In the genomic region with DNA sequence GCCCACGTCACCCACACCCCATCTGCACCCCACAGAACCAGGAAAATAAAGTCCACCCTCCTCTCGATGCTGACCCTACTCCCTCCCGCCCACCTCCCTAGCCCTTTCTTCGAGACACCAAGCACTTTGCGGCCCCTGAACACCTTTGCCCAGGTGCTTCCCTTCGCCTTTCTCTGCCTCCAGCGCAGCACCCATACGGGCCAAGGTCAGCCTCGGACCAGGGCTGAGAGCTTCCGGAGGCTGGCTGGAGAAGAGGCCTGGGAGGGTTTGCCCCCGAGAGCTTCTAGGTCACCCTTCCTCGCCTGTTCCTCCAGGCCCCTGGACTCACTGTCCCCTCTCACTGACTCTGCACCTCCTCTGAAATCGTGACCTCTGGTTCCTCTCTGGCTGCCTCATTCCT, we compare ENCODE assay signal across 10 cellular contexts. TPM values are rescaled to one million over a fixed set of nuclear protein-coding genes. Genes with fewer than 3 reads are reported as not detected.
DNase-seq lines count a peak whose midpoint lies in the region; ATAC-seq and TF ChIP-seq lines count a peak whose summit lies in the region.
"Had no signal": no experiment of that assay in that cellular context is flagged by ENCODE, and none has a peak within 500 bp of the region (broad histone marks: within the 10 kb centered on the region; RNA-seq: fewer than 3 reads in every experiment).

No MANE protein-coding gene starts in this region.

- H3K9me3 Mint-ChIP-seq in GM23338 = no peaks in the 10 kb centered on the region

- H3K9me2 ChIP-seq in GM23338 (ENCODE audit: insufficient read depth) = no peaks in the 10 kb centered on the region

- peak overlapping the region; percentile 57 for H3K4me3 Mint-ChIP-seq in GM23338

- no peak overlapping the region for H3K27ac Mint-ChIP-seq in GM23338

- H3K4me1 ChIP-seq in GM23338 (ENCODE audit: insufficient read depth) = no peaks in the 10 kb centered on the region; the same call in 1 of the 2 replicates
- no peaks in the 10 kb centered on the region; the same call in 1 of the 2 replicates for H3K4me1 ChIP-seq in SJCRH30

- H3K79me2 ChIP-seq in GM23338 (replicated peaks; ENCODE audit: insufficient read depth) = no peaks in the 10 kb centered on the region

- H3F3A ChIP-seq in GM23338 (replicated peaks; ENCODE audit: low read depth) = peaks cover 5% of the 10 kb centered on the region

- DNase-seq in GM23338 (ENCODE audit: low spot score) (no peak), SJCRH30 (no peak), NCI-H1694 treated with DMSO at 0.1 percent for 48 hours (lab: John Stamatoyannopoulos, UW) (no peak), COLO829 (ENCODE audit: low spot score) (no peak), NCI-H446 treated with DMSO at 0.1 percent for 48 hours (lab: John Stamatoyannopoulos, UW) (no peak)
- DNase-seq: activated CD4-positive, alpha-beta T cell treated with anti-CD3 and anti-CD28 coated beads for 1 hour; activated naive CD4-positive, alpha-beta T cell had no signal

- H3K27me3 ChIP-seq in GM23338 (ENCODE audit: insufficient read depth) = peaks cover 68% of the 10 kb centered on the region
- H3K27me3 ChIP-seq in SJCRH30 = peaks cover 21% of the 10 kb centered on the region; the same call in 1 of the 2 replicates
- H3K27me3 ChIP-seq in layer of hippocampus (ENCODE audit: control insufficient read depth, insufficient read depth, low read length) = peaks cover 15% of the 10 kb centered on the region

- H3K4me3 ChIP-seq in GM23338 (peak overlapping the region; percentile 68; the same call in 1 of the 2 replicates), SJCRH30 (peak overlapping the region; percentile 49; the same call in 1 of the 2 replicates), skin epidermis (no peak overlapping the region)

- peaks cover 14% of the 10 kb centered on the region for H3K4me1 Mint-ChIP-seq in GM23338

- peak overlapping the region; percentile 97 for H2AFZ ChIP-seq in GM23338

- no peaks in the 10 kb centered on the region for H3K9me3 ChIP-seq in SJCRH30 (replicated peaks)

- H3K36me3 ChIP-seq in GM23338 (ENCODE audit: insufficient read depth) (no peaks in the 10 kb centered on the region), SJCRH30 (no peaks in the 10 kb centered on the region)

- H3K4me2 ChIP-seq in GM23338 = peak overlapping the region; percentile 89

- TF ChIP-seq CTCF in GM23338 (conservative IDR thresholded peaks at IDR 0.05; ENCODE audit: low read depth in 2 of 2) = no peak

- no peaks in the 10 kb centered on the region for H4K20me1 ChIP-seq in GM23338 (replicated peaks; ENCODE audit: insufficient read depth)

- no peak overlapping the region for H3K27ac ChIP-seq in GM23338 (ENCODE audit: low read depth)
- H3K27ac ChIP-seq in SJCRH30 = no peak overlapping the region
- peak overlapping the region; percentile 46 for H3K27ac ChIP-seq in layer of hippocampus (ENCODE audit: low read depth, low read length)
- H3K27ac ChIP-seq in skin epidermis = peak overlapping the region in 13 of 21 experiments; percentile 22 to 85 (median 59)

- peaks cover 43% of the 10 kb centered on the region for H3K27me3 Mint-ChIP-seq in GM23338 (ENCODE audit: insufficient read depth, low read depth, poor library complexity)

- ATAC-seq in GM23338 = no peak

- H3K36me3 Mint-ChIP-seq in GM23338 (ENCODE audit: low read depth) = peaks cover 3% of the 10 kb centered on the region; the same call in 1 of the 3 replicates

TF ChIP-seq in GM23338, 12 proteins besides CTCF, POLR2A, EP300 and RAD21 (continues in another document):
- TF ChIP-seq, protein P1, sequence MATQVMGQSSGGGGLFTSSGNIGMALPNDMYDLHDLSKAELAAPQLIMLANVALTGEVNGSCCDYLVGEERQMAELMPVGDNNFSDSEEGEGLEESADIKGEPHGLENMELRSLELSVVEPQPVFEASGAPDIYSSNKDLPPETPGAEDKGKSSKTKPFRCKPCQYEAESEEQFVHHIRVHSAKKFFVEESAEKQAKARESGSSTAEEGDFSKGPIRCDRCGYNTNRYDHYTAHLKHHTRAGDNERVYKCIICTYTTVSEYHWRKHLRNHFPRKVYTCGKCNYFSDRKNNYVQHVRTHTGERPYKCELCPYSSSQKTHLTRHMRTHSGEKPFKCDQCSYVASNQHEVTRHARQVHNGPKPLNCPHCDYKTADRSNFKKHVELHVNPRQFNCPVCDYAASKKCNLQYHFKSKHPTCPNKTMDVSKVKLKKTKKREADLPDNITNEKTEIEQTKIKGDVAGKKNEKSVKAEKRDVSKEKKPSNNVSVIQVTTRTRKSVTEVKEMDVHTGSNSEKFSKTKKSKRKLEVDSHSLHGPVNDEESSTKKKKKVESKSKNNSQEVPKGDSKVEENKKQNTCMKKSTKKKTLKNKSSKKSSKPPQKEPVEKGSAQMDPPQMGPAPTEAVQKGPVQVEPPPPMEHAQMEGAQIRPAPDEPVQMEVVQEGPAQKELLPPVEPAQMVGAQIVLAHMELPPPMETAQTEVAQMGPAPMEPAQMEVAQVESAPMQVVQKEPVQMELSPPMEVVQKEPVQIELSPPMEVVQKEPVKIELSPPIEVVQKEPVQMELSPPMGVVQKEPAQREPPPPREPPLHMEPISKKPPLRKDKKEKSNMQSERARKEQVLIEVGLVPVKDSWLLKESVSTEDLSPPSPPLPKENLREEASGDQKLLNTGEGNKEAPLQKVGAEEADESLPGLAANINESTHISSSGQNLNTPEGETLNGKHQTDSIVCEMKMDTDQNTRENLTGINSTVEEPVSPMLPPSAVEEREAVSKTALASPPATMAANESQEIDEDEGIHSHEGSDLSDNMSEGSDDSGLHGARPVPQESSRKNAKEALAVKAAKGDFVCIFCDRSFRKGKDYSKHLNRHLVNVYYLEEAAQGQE (IDR thresholded peaks at IDR 0.05; ENCODE audit: unreplicated experiment) = no peak
- no peak for TF ChIP-seq ETS1 (IDR thresholded peaks at IDR 0.05)

RNA-seq across cellular contexts. Expression of gene NHERF2, which starts 2.7 kb away (rescaled TPM):
- total RNA-seq in GM23338 (2014; rRNA removed; shearing (Covaris generic)) = 15.4 and 16.5 TPM in 2 replicates
- 12.0 and 21.0 TPM in 2 replicates for polyA plus RNA-seq in GM23338 (2016; fragmentation: Nextera tagmentation; extraction: Ambion mirVana)
- total RNA-seq in SJCRH30 (2014; rRNA removed; shearing (Covaris generic)) = 6.4 and 8.0 TPM in 2 replicates

RNA-seq across cellular contexts. Expression of gene NPW, which starts 4.4 kb away (rescaled TPM):
- total RNA-seq in GM23338 (2014; rRNA removed; shearing (Covaris generic)) = 1.9 and 4.5 TPM in 2 replicates
- polyA plus RNA-seq in GM23338 (2016; fragmentation: Nextera tagmentation; extraction: Ambion mirVana) = 37.0 and 37.6 TPM in 2 replicates
- 1.6 TPM in 2 replicates for total RNA-seq in SJCRH30 (2014; rRNA removed; shearing (Covaris generic))
- total RNA-seq: mononuclear cell had no signal

RNA-seq across cellular contexts. Expression of gene ZNF598, which starts 14.4 kb away (rescaled TPM):
- total RNA-seq in GM23338 (2014; rRNA removed; shearing (Covaris generic)) = 31.7 and 48.6 TPM in 2 replicates
- polyA plus RNA-seq in GM23338 (2016; fragmentation: Nextera tagmentation; extraction: Ambion mirVana) = 8.5 and 10.2 TPM in 2 replicates
- total RNA-seq in SJCRH30 (2014; rRNA removed; shearing (Covaris generic)) = 22.9 and 25.6 TPM in 2 replicates

RNA-seq across cellular contexts. Expression of gene NTHL1, which starts 23.6 kb away (rescaled TPM):
- 84.6 and 97.1 TPM in 2 replicates for total RNA-seq in GM23338 (2014; rRNA removed; shearing (Covaris generic))
- 87.9 and 94.9 TPM in 2 replicates for polyA plus RNA-seq in GM23338 (2016; fragmentation: Nextera tagmentation; extraction: Ambion mirVana)
- 16.6 and 17.5 TPM in 2 replicates for total RNA-seq in SJCRH30 (2014; rRNA removed; shearing (Covaris generic))

RNA-seq across cellular contexts. Expression of gene TSC2, which starts 23.8 kb away (rescaled TPM):
- 81.4 and 93.0 TPM in 2 replicates for total RNA-seq in GM23338 (2014; rRNA removed; shearing (Covaris generic))
- polyA plus RNA-seq in GM23338 (2016; fragmentation: Nextera tagmentation; extraction: Ambion mirVana) = 36.3 and 40.5 TPM in 2 replicates
- total RNA-seq in SJCRH30 (2014; rRNA removed; shearing (Covaris generic)) = 32.0 and 37.1 TPM in 2 replicates

Comparison
In these comparisons a context has a peak if more than half of its experiments do, and no peak if none do; other contexts are left out.
1. H3K27ac ChIP-seq: peak in layer of hippocampus (single experiment) and skin epidermis (13 of 21); none in GM23338 (single experiment) and SJCRH30 (single experiment).
2. H3K4me3 ChIP-seq: peak in GM23338 (single experiment) and SJCRH30 (single experiment); none in skin epidermis (0 of 7).